In genomic region chr17:29710891-29711418, GRCh38 we compare ENCODE assay signal across 8 cellular contexts.
A peak's percentile ranks its signal among the peaks of the same experiment; 100 is the strongest.
DNase-seq lines count a peak whose midpoint lies in the region; TF ChIP-seq lines count a peak whose summit lies in the region.

No MANE protein-coding gene starts in this region.

- H2AFZ ChIP-seq in osteoblast (ENCODE audit: low read length): no peak overlapping the region

- H3K36me3 Mint-ChIP-seq in CD8-positive, alpha-beta memory T cell: peaks cover 0 to 23% (median 8%) of the 10 kb centered on the region in 3 donors

- peaks cover 0 to 1% of the 10 kb centered on the region in 2 donors for H3K27me3 Mint-ChIP-seq in CD8-positive, alpha-beta memory T cell

- POLR2A ChIA-PET in CD8-positive, alpha-beta memory T cell (lab: Charles Lee): interaction anchor here (1.5 kb wide), 1 partner anchor 11 kb away, joined by 4 read pairs; no protein-coding TSS in a partner anchor

- no peak overlapping the region for H3K27ac ChIP-seq in CD8-positive, alpha-beta memory T cell (ENCODE audit: low read depth, low read length)
- peak overlapping the region in 3 of 4 donors; percentile 46 to 76 (median 65) for H3K27ac ChIP-seq in esophagus squamous epithelium
- H3K27ac ChIP-seq in osteoblast (ENCODE audit: low read depth, low read length): no peak overlapping the region

- H3K9me3 ChIP-seq in CD8-positive, alpha-beta memory T cell (ENCODE audit: low read length): no peaks in the 10 kb centered on the region
- H3K9me3 ChIP-seq in esophagus squamous epithelium (no peaks in the 10 kb centered on the region), osteoblast (ENCODE audit: low read depth, low read length) (no peaks in the 10 kb centered on the region)

- peaks cover 2% of the 10 kb centered on the region for H3K79me2 ChIP-seq in osteoblast (ENCODE audit: insufficient read depth, low read length)

- H3K36me3 ChIP-seq in CD8-positive, alpha-beta memory T cell (ENCODE audit: insufficient read depth, low read length): no peaks in the 10 kb centered on the region
- H3K36me3 ChIP-seq in esophagus squamous epithelium (no peaks in the 10 kb centered on the region), osteoblast (ENCODE audit: insufficient read depth, low read length) (no peaks in the 10 kb centered on the region)

- H3K4me3 ChIP-seq in CD8-positive, alpha-beta memory T cell (ENCODE audit: low read length): no peak overlapping the region
- H3K4me3 ChIP-seq in esophagus squamous epithelium (no peak overlapping the region), osteoblast (ENCODE audit: insufficient read depth, low read length) (no peak overlapping the region)

- WGBS in esophagus squamous epithelium, 2 donors: 37 to 41% methylated on average over 5 of the region's 5 CpGs

- peaks cover 66 to 92% (median 80%) of the 10 kb centered on the region in 3 donors for H3K4me1 Mint-ChIP-seq in CD8-positive, alpha-beta memory T cell

- no peak for TF ChIP-seq CTCF in esophagus squamous epithelium (IDR thresholded peaks at IDR 0.05)
- TF ChIP-seq CTCF in osteoblast (IDR thresholded peaks at IDR 0.05; ENCODE audit: extremely low read depth, low read depth, low read length): no peak

- DNase-seq in CD8-positive, alpha-beta memory T cell: no peak
- DNase-seq in NCI-H82 (lab: John Stamatoyannopoulos, UW) (peak; percentile 95), esophagus squamous epithelium (lab: John Stamatoyannopoulos, UW) (no peak), osteoblast (ENCODE audit: insufficient read length, low spot score, missing footprints) (peak; percentile 56), DMS53 (lab: John Stamatoyannopoulos, UW) (no peak), NCI-H526 treated with DMSO at 0.1 percent for 48 hours (lab: John Stamatoyannopoulos, UW) (no peak), DMS114 treated with DMSO at 0.1 percent for 48 hours (lab: John Stamatoyannopoulos, UW; ENCODE audit: unreplicated experiment) (no peak)
- DNase-seq in stimulated activated CD4-positive, alpha-beta T cell treated with anti-CD3 and anti-CD28 coated beads, Interleukin-4, amount 100 ng/mL, for 24 hours: no peak

- peaks cover 39% of the 10 kb centered on the region for H3K4me1 ChIP-seq in CD8-positive, alpha-beta memory T cell (ENCODE audit: insufficient read depth, low read length)
- peaks cover 6 to 34% (median 17%) of the 10 kb centered on the region in 3 donors for H3K4me1 ChIP-seq in esophagus squamous epithelium
- H3K4me1 ChIP-seq in osteoblast (ENCODE audit: insufficient read depth, low read length): peaks cover 19% of the 10 kb centered on the region

- TF ChIP-seq POLR2A in esophagus squamous epithelium (IDR thresholded peaks at IDR 0.05): no peak

- H3K4me2 ChIP-seq in osteoblast (ENCODE audit: insufficient read depth, low read length): no peak overlapping the region

- H3K4me3 Mint-ChIP-seq in CD8-positive, alpha-beta memory T cell: peak overlapping the region in 1 of 7 donors; percentile 52

- peak overlapping the region; percentile 17 to 91 (median 74) for H3K27ac Mint-ChIP-seq in CD8-positive, alpha-beta memory T cell

- no peaks in the 10 kb centered on the region for H3K9me3 Mint-ChIP-seq in CD8-positive, alpha-beta memory T cell

- no peaks in the 10 kb centered on the region for H3K27me3 ChIP-seq in CD8-positive, alpha-beta memory T cell (ENCODE audit: insufficient read depth, low read length, poor library complexity, severe bottlenecking)
- no peaks in the 10 kb centered on the region for H3K27me3 ChIP-seq in esophagus squamous epithelium
- no peaks in the 10 kb centered on the region for H3K27me3 ChIP-seq in osteoblast (ENCODE audit: insufficient read depth, low read length)

- H4K20me1 ChIP-seq in osteoblast (ENCODE audit: insufficient read depth, low read length): peaks cover 3% of the 10 kb centered on the region

- intact Hi-C loops in esophagus squamous epithelium (cut with DNase I): no loop called here

- CTCF ChIA-PET in CD8-positive, alpha-beta memory T cell (lab: Charles Lee): interaction anchor here (1.5 kb wide), 1 partner anchor 12 kb away, joined by 3 read pairs; no protein-coding TSS in a partner anchor

Comparison
In these comparisons a context has a peak if more than half of its experiments do, and no peak if none do; other contexts are left out.
1. DNase-seq: peak in NCI-H82 (single experiment) and osteoblast (single experiment); none in CD8-positive, alpha-beta memory T cell (0 of 5), esophagus squamous epithelium (single experiment), DMS53 (single experiment), NCI-H526 treated with DMSO at 0.1 percent for 48 hours (single experiment), DMS114 treated with DMSO at 0.1 percent for 48 hours (single experiment) and stimulated activated CD4-positive, alpha-beta T cell treated with anti-CD3 and anti-CD28 coated beads, Interleukin-4, amount 100 ng/mL, for 24 hours (single experiment).
2. H3K27ac ChIP-seq: peak in esophagus squamous epithelium (3 of 4); none in CD8-positive, alpha-beta memory T cell (single experiment) and osteoblast (single experiment).